In genomic region chr5:139392324-139392677, GRCh38 we compare ENCODE assay signal across 8 cellular contexts. TPM values are rescaled to one million over a fixed set of nuclear protein-coding genes. Genes with fewer than 3 reads are reported as not detected.
DNase-seq lines count a peak whose midpoint lies in the region; ATAC-seq and TF ChIP-seq lines count a peak whose summit lies in the region.

No MANE protein-coding gene starts in this region.

- no peaks in the 10 kb centered on the region for H3K79me2 ChIP-seq in GM23248 (ENCODE audit: insufficient read depth)

- H3K27me3 Mint-ChIP-seq in activated CD8-positive, alpha-beta T cell treated with anti-CD3 and anti-CD28 coated beads, Interleukin-2, amount 10 ng/mL, durations not matched to agents 7 days and 5 days (ENCODE audit: low read depth) = no peaks in the 10 kb centered on the region

- POLR2A ChIA-PET in activated CD8-positive, alpha-beta T cell treated with anti-CD3 and anti-CD28 coated beads, Interleukin-2, amount 10 ng/mL, durations not matched to agents 7 days and 5 days (lab: Charles Lee) = interaction anchor here (0.9 to 11.6 kb wide), 8 partner anchors 9 to 99 kb away, joined by 3 to 139 read pairs (median 4); partner anchors contain the start of genes MATR3, PAIP2, SLC23A1 and SPATA24

- H3K36me3 ChIP-seq in GM23248 (ENCODE audit: low read depth) (no peaks in the 10 kb centered on the region), lower lobe of right lung (no peaks in the 10 kb centered on the region)

- H3K9ac ChIP-seq in GM23248 = 0 out of 2 replicates have a peak overlapping the region, but pooled peaks have one; percentile 24

- no peaks in the 10 kb centered on the region for H3K9me3 ChIP-seq in GM23248 (ENCODE audit: low read depth)
- H3K9me3 ChIP-seq in lower lobe of right lung = no peaks in the 10 kb centered on the region

- peak; percentile 40 for ATAC-seq in activated CD8-positive, alpha-beta T cell treated with anti-CD3 and anti-CD28 coated beads, Interleukin-2, amount 10 ng/mL, durations not matched to agents 7 days and 5 days
- ATAC-seq in lower lobe of right lung (peak; percentile 4 to 20), GM21447 (IDR thresholded peaks at IDR 0.05; ENCODE audit: unreplicated experiment) (no peak)

- H3K36me3 Mint-ChIP-seq in activated CD8-positive, alpha-beta T cell treated with anti-CD3 and anti-CD28 coated beads, Interleukin-2, amount 10 ng/mL, durations not matched to agents 7 days and 5 days (ENCODE audit: low read depth) = peaks cover 26% of the 10 kb centered on the region

- peak overlapping the region; percentile 74; the same call in 1 of the 2 replicates for H2AFZ ChIP-seq in GM23248

- 0 out of 2 replicates have a peak, but pooled peaks cover 4% of the 10 kb centered on the region for H3K4me1 ChIP-seq in GM23248 (ENCODE audit: insufficient read depth)
- H3K4me1 ChIP-seq in lower lobe of right lung = peaks cover 46% of the 10 kb centered on the region

- intact Hi-C loops in lower lobe of right lung (cut with DNase I) = no loop called here

- H3K27me3 ChIP-seq in GM23248 (replicated peaks; ENCODE audit: insufficient read depth) (peaks cover 9% of the 10 kb centered on the region), lower lobe of right lung (ENCODE audit: low read depth) (peaks cover 31% of the 10 kb centered on the region)

- H3F3A ChIP-seq in GM23248 (ENCODE audit: insufficient read depth) = no peaks in the 10 kb centered on the region

- TF ChIP-seq CTCF in AG09309 (IDR thresholded peaks at IDR 0.05; ENCODE audit: control insufficient read depth, insufficient read depth, low read depth, low read length, missing control alignments) = no peak
- no peak for TF ChIP-seq CTCF in lower lobe of right lung (IDR thresholded peaks at IDR 0.05)

- H3K4me2 ChIP-seq in GM23248 (ENCODE audit: unreplicated experiment) = no peak overlapping the region

- DNase-seq in AG09309 (ENCODE audit: low read depth) (no peak), GM23248 (no peak), lower lobe of right lung (no peak), substantia nigra (lab: John Stamatoyannopoulos, UW) (no peak), DMS153 (lab: John Stamatoyannopoulos, UW) (no peak), NCI-H446 (lab: John Stamatoyannopoulos, UW) (no peak)
- no peak for DNase-seq in activated CD8-positive, alpha-beta T cell treated with anti-CD3 and anti-CD28 coated beads, Interleukin-2, amount 10 ng/mL, durations not matched to agents 7 days and 5 days

- WGBS in GM23248 (ENCODE audit: low coverage in 1 of 2, low lambda C conversion rate in 2 of 2, missing lambda C conversion rate in 2 of 2), 2 experiments = 38 to 40% methylated on average over 14 to 15 of the region's 36 CpGs

- no peak overlapping the region for H3K27ac ChIP-seq in GM23248
- H3K27ac ChIP-seq in lower lobe of right lung = peak overlapping the region; percentile 36
- H3K27ac ChIP-seq in substantia nigra (ENCODE audit: low read depth, low read length, poor library complexity, severe bottlenecking) = no peak overlapping the region

- H4K20me1 ChIP-seq in GM23248 (ENCODE audit: insufficient read depth) = no peaks in the 10 kb centered on the region

- no peaks in the 10 kb centered on the region for H3K9me3 Mint-ChIP-seq in activated CD8-positive, alpha-beta T cell treated with anti-CD3 and anti-CD28 coated beads, Interleukin-2, amount 10 ng/mL, durations not matched to agents 7 days and 5 days (ENCODE audit: insufficient read depth)

- in situ Hi-C loops in GM23248 (cut with MboI) = no loop called here

- H3K9me2 ChIP-seq in GM23248 (ENCODE audit: insufficient read depth) = no peaks in the 10 kb centered on the region

- H3K4me1 Mint-ChIP-seq in activated CD8-positive, alpha-beta T cell treated with anti-CD3 and anti-CD28 coated beads, Interleukin-2, amount 10 ng/mL, durations not matched to agents 7 days and 5 days (ENCODE audit: low read depth) = peaks cover 70% of the 10 kb centered on the region

- peak overlapping the region; percentile 28 for H3K4me3 ChIP-seq in AG09309 (ENCODE audit: control insufficient read depth, low read depth, low read length)
- peak overlapping the region; percentile 4; the same call in 1 of the 2 replicates for H3K4me3 ChIP-seq in GM23248
- peak overlapping the region; percentile 65 for H3K4me3 ChIP-seq in lower lobe of right lung

- CTCF ChIA-PET in activated CD8-positive, alpha-beta T cell treated with anti-CD3 and anti-CD28 coated beads, Interleukin-2, amount 10 ng/mL, durations not matched to agents 7 days and 5 days (lab: Charles Lee) = interaction anchor here (0.7 to 4.4 kb wide), 7 partner anchors 10 to 69 kb away, joined by 3 to 32 read pairs (median 8); partner anchors contain the start of genes PAIP2 and SPATA24

- H3K4me3 Mint-ChIP-seq in activated CD8-positive, alpha-beta T cell treated with anti-CD3 and anti-CD28 coated beads, Interleukin-2, amount 10 ng/mL, durations not matched to agents 7 days and 5 days = peak overlapping the region; percentile 98

- H3K27ac Mint-ChIP-seq in activated CD8-positive, alpha-beta T cell treated with anti-CD3 and anti-CD28 coated beads, Interleukin-2, amount 10 ng/mL, durations not matched to agents 7 days and 5 days = peak overlapping the region; percentile 99

RNA-seq across cellular contexts. Expression of gene MZB1, which starts 2.6 kb away (rescaled TPM):
- total RNA-seq in GM23248 (2014; rRNA removed; shearing (Covaris generic)) = not detected in 2 replicates
- polyA plus RNA-seq in GM23248 (2016; fragmentation: Nextera tagmentation; extraction: Ambion mirVana) = 0.32 TPM in 1 of 2 replicates, not detected in the other
- 10 to 100 TPM; 19.0 to 19.9 TPM for total RNA-seq in activated CD8-positive, alpha-beta T cell treated with anti-CD3 and anti-CD28 coated beads, Interleukin-2, amount 10 ng/mL, durations not matched to agents 7 days and 5 days
- total RNA-seq in lower lobe of right lung = 7.8 TPM

RNA-seq across cellular contexts. Expression of gene PROB1, which starts 2.6 kb away (rescaled TPM):
- total RNA-seq in GM23248 (2014; rRNA removed; shearing (Covaris generic)) = 1.6 and 2.3 TPM in 2 replicates
- 0.55 and 0.63 TPM in 2 replicates for polyA plus RNA-seq in GM23248 (2016; fragmentation: Nextera tagmentation; extraction: Ambion mirVana)
- total RNA-seq in activated CD8-positive, alpha-beta T cell treated with anti-CD3 and anti-CD28 coated beads, Interleukin-2, amount 10 ng/mL, durations not matched to agents 7 days and 5 days = 1 to 10 TPM; 5.2 to 6.2 TPM
- 0.86 TPM for total RNA-seq in lower lobe of right lung

RNA-seq across cellular contexts. Expression of gene SLC23A1, which starts 9.2 kb away (rescaled TPM):
- not detected in 2 replicates for total RNA-seq in GM23248 (2014; rRNA removed; shearing (Covaris generic))
- polyA plus RNA-seq in GM23248 (2016; fragmentation: Nextera tagmentation; extraction: Ambion mirVana) = 0.08 TPM in 1 of 2 replicates, not detected in the other
- total RNA-seq in activated CD8-positive, alpha-beta T cell treated with anti-CD3 and anti-CD28 coated beads, Interleukin-2, amount 10 ng/mL, durations not matched to agents 7 days and 5 days = 1 to 10 TPM; 1.2 to 1.5 TPM
- total RNA-seq in lower lobe of right lung = 1.4 TPM

RNA-seq across cellular contexts. Expression of gene SPATA24, which starts 11.6 kb away (rescaled TPM):
- total RNA-seq in GM23248 (2014; rRNA removed; shearing (Covaris generic)) = 0.43 and 1.1 TPM in 2 replicates
- polyA plus RNA-seq in GM23248 (2016; fragmentation: Nextera tagmentation; extraction: Ambion mirVana) = 2.1 and 4.3 TPM in 2 replicates
- 1 to 10 TPM; 3.8 to 4.0 TPM for total RNA-seq in activated CD8-positive, alpha-beta T cell treated with anti-CD3 and anti-CD28 coated beads, Interleukin-2, amount 10 ng/mL, durations not matched to agents 7 days and 5 days
- 3.5 TPM for total RNA-seq in lower lobe of right lung

RNA-seq across cellular contexts. Expression of gene DNAJC18, which starts 47.0 kb away (rescaled TPM):
- 9.5 and 10.9 TPM in 2 replicates for total RNA-seq in GM23248 (2014; rRNA removed; shearing (Covaris generic))
- 13.4 and 20.8 TPM in 2 replicates for polyA plus RNA-seq in GM23248 (2016; fragmentation: Nextera tagmentation; extraction: Ambion mirVana)
- total RNA-seq in activated CD8-positive, alpha-beta T cell treated with anti-CD3 and anti-CD28 coated beads, Interleukin-2, amount 10 ng/mL, durations not matched to agents 7 days and 5 days = 1 to 10 TPM; 3.7 to 5.4 TPM
- total RNA-seq in lower lobe of right lung = 10.0 TPM

Comparison
In these comparisons a context has a peak if more than half of its experiments do, and no peak if none do; other contexts are left out.
1. H3K4me3 ChIP-seq: peak in every context shown above with its lines; median percentile 65 in lower lobe of right lung; 28 in AG09309; 4 in GM23248.